14 cellular contexts compared by ENCODE assay signal in the genomic region with DNA sequence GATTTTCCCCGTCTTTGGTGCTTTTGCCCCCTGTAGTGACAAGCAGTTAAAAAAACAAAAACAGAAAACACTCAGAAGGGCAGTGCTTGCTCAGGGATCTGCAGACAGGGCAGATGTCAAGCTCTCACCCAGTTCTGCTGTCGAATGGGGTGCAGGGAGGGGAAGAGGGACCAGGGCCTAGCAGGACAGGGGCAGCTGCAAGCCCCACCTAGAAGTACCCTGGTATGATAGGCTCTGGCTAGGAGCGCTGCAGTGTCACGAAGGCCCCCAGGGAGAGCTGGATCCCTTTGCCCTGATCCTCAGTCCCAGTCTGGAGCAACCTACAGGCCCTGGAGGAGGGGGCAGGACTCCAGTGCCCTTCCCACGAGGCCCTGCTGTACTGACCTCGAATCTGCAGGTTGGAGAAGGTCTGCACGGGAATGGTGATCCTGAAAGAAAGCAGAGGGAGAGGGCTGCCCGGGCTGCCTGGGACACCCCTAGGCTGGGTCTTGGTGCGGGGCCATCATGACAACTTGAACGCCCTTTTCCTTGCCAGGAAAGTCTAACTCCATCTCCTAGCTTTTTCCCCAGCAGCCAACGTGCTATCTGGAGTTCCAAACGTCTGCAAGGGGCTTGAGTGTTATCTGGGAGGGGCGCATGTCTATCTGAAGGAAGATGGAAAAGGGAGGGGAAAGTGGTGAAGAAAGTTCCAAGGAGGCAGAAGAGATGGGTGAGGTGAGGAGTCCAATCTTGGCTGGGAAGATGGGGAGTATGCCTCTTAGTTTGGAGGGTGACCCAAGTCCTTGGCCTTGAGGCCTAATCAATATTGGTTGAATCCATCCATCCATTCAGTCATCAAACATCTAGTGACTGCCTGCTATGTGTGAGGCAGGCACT. TPM values are rescaled to one million over a fixed set of nuclear protein-coding genes. Genes with fewer than 3 reads are reported as not detected.
DNase-seq lines count a peak whose midpoint lies in the region; ATAC-seq and TF ChIP-seq lines count a peak whose summit lies in the region.
"Had no signal": no experiment of that assay in that cellular context is flagged by ENCODE, and none has a peak within 500 bp of the region (broad histone marks: within the 10 kb centered on the region; RNA-seq: fewer than 3 reads in every experiment).

No MANE protein-coding gene starts in this region.

- no peaks in the 10 kb centered on the region for H3K36me3 ChIP-seq in OCI-LY7 (ENCODE audit: insufficient read depth, low read length)
- H3K36me3 ChIP-seq: MG63, ovary, tibial artery had no signal

- no peak for DNase-seq in activated naive CD8-positive, alpha-beta T cell treated with anti-CD3 and anti-CD28 coated beads, Interleukin-2, amount 50 U/mL, for 24 hours
- no peak for DNase-seq in activated B cell treated with CpG ODN at 0.5 μM for 24 hours
- DNase-seq in islet precursor cell = peak; percentile 53
- DNase-seq in type B pancreatic cell (ENCODE audit: extremely low spot score, unreplicated experiment) = no peak
- no peak for DNase-seq in AG08395 (ENCODE audit: low spot score)
- no peak for DNase-seq in COLO668 (lab: John Stamatoyannopoulos, UW; ENCODE audit: unreplicated experiment)
- no peak for DNase-seq in OCI-LY7 (ENCODE audit: low spot score)
- DNase-seq: NCI-H2171, SW 1271 had no signal

- H3K9me3 ChIP-seq in OCI-LY7 (ENCODE audit: low read length) = no peaks in the 10 kb centered on the region
- H3K9me3 ChIP-seq: MG63, ovary, tibial artery had no signal

- TF ChIP-seq CTCF in activated B cell treated with CpG ODN at 0.5 μM for 24 hours (IDR thresholded peaks at IDR 0.05) = no peak
- TF ChIP-seq CTCF in type B pancreatic cell (conservative IDR thresholded peaks at IDR 0.05) = no peak
- TF ChIP-seq CTCF in OCI-LY7 (conservative IDR thresholded peaks at IDR 0.05; ENCODE audit: low read length) = no peak

- H3K27ac ChIP-seq in OCI-LY7 (ENCODE audit: low read depth, low read length, poor library complexity, severe bottlenecking) = no peak overlapping the region
- H3K27ac ChIP-seq: ovary, tibial artery had no signal

- POLR2A ChIA-PET in activated B cell treated with CpG ODN at 0.5 μM for 24 hours (lab: Charles Lee) = interaction anchor here (1.1 kb wide), 1 partner anchor 151 kb away, joined by 3 read pairs; the partner anchor contains the start of gene NMT1
- POLR2A ChIA-PET in OCI-LY7 (lab: Charles Lee) = interaction anchor here (0.6 kb wide), 1 partner anchor 10 kb away, joined by 3 read pairs; no protein-coding TSS in a partner anchor

- no peaks in the 10 kb centered on the region for H4K20me1 ChIP-seq in OCI-LY7 (ENCODE audit: insufficient read depth, low read length)

- peak overlapping the region; percentile 25 for H3K4me3 Mint-ChIP-seq in activated naive CD8-positive, alpha-beta T cell
- no peak overlapping the region for H3K4me3 Mint-ChIP-seq in activated naive CD8-positive, alpha-beta T cell treated with anti-CD3 and anti-CD28 coated beads, Interleukin-2, amount 50 U/mL, for 24 hours
- peak overlapping the region; percentile 69 for H3K4me3 Mint-ChIP-seq in activated B cell treated with CpG ODN at 0.5 μM for 24 hours
- peak overlapping the region; percentile 44 for H3K4me3 Mint-ChIP-seq in type B pancreatic cell
- H3K4me3 Mint-ChIP-seq: activated CD4-positive, alpha-beta T cell treated with anti-CD3 and anti-CD28 coated beads, Interleukin-2, amount 10 ng/mL, durations not matched to agents 7 days and 5 days had no signal

- no peaks in the 10 kb centered on the region for H3K9me2 ChIP-seq in OCI-LY7 (ENCODE audit: insufficient read depth, low read length)

- no peak overlapping the region for H2AFZ ChIP-seq in OCI-LY7 (ENCODE audit: low read length)

- intact Hi-C loops in activated B cell treated with CpG ODN at 0.5 μM for 24 hours (cut with micrococcal nuclease) (no loop called here), OCI-LY7 (cut with micrococcal nuclease; ENCODE audit: unreplicated experiment) (no loop called here)

- CTCF ChIA-PET in activated B cell treated with CpG ODN at 0.5 μM for 24 hours (lab: Charles Lee) = interaction anchor here (0.9 to 1.6 kb wide), 3 partner anchors 10 to 188 kb away, joined by 3 to 8 read pairs (median 3); no protein-coding TSS in a partner anchor
- CTCF ChIA-PET in OCI-LY7 (lab: Charles Lee; ENCODE audit: unreplicated experiment) = interaction anchor here (0.6 kb wide), 2 partner anchors 110 to 236 kb away, joined by 3 to 5 read pairs; no protein-coding TSS in a partner anchor

- no peaks in the 10 kb centered on the region for H3K9me3 Mint-ChIP-seq in activated naive CD8-positive, alpha-beta T cell (ENCODE audit: low read depth)
- no peaks in the 10 kb centered on the region for H3K9me3 Mint-ChIP-seq in activated naive CD8-positive, alpha-beta T cell treated with anti-CD3 and anti-CD28 coated beads, Interleukin-2, amount 50 U/mL, for 24 hours
- H3K9me3 Mint-ChIP-seq in activated B cell treated with CpG ODN at 0.5 μM for 24 hours (no peaks in the 10 kb centered on the region), type B pancreatic cell (no peaks in the 10 kb centered on the region)
- H3K9me3 Mint-ChIP-seq: activated CD4-positive, alpha-beta T cell treated with anti-CD3 and anti-CD28 coated beads, Interleukin-2, amount 10 ng/mL, durations not matched to agents 7 days and 5 days had no signal

- no peaks in the 10 kb centered on the region for H3K36me3 Mint-ChIP-seq in activated naive CD8-positive, alpha-beta T cell
- H3K36me3 Mint-ChIP-seq in activated naive CD8-positive, alpha-beta T cell treated with anti-CD3 and anti-CD28 coated beads, Interleukin-2, amount 50 U/mL, for 24 hours (ENCODE audit: low read depth) = no peaks in the 10 kb centered on the region
- H3K36me3 Mint-ChIP-seq in activated B cell treated with CpG ODN at 0.5 μM for 24 hours (ENCODE audit: low read depth) (no peaks in the 10 kb centered on the region), type B pancreatic cell (no peaks in the 10 kb centered on the region)

- no TSS peak for BruUV-seq in OCI-LY7 (replicated peaks; lab: Mats Ljungman, UMichigan)

- no peak overlapping the region for H3K27ac Mint-ChIP-seq in activated naive CD8-positive, alpha-beta T cell
- no peak overlapping the region for H3K27ac Mint-ChIP-seq in activated naive CD8-positive, alpha-beta T cell treated with anti-CD3 and anti-CD28 coated beads, Interleukin-2, amount 50 U/mL, for 24 hours
- H3K27ac Mint-ChIP-seq in activated B cell treated with CpG ODN at 0.5 μM for 24 hours (no peak overlapping the region), type B pancreatic cell (no peak overlapping the region)
- H3K27ac Mint-ChIP-seq: activated CD4-positive, alpha-beta T cell treated with anti-CD3 and anti-CD28 coated beads, Interleukin-2, amount 10 ng/mL, durations not matched to agents 7 days and 5 days had no signal

- H3K4me1 ChIP-seq in OCI-LY7 (ENCODE audit: insufficient read depth, low read length, poor library complexity, severe bottlenecking) = peaks cover 7% of the 10 kb centered on the region

- no peak overlapping the region for H3K4me3 ChIP-seq in OCI-LY7 (ENCODE audit: low read depth, low read length, poor library complexity, severe bottlenecking)
- H3K4me3 ChIP-seq: MG63, ovary had no signal

- H3K79me2 ChIP-seq in OCI-LY7 (ENCODE audit: insufficient read depth, low read depth, low read length) = no peaks in the 10 kb centered on the region

- no peak overlapping the region for H3K4me2 ChIP-seq in OCI-LY7 (ENCODE audit: low read length)

- peaks cover 10% of the 10 kb centered on the region for H3K27me3 Mint-ChIP-seq in activated naive CD8-positive, alpha-beta T cell
- peaks cover 18% of the 10 kb centered on the region for H3K27me3 Mint-ChIP-seq in activated naive CD8-positive, alpha-beta T cell treated with anti-CD3 and anti-CD28 coated beads, Interleukin-2, amount 50 U/mL, for 24 hours
- H3K27me3 Mint-ChIP-seq in activated B cell treated with CpG ODN at 0.5 μM for 24 hours (peaks cover 30% of the 10 kb centered on the region), type B pancreatic cell (peaks cover 55% of the 10 kb centered on the region)

- ATAC-seq in activated naive CD8-positive, alpha-beta T cell treated with anti-CD3 and anti-CD28 coated beads, Interleukin-2, amount 50 U/mL, for 24 hours = no peak
- ATAC-seq in activated B cell treated with CpG ODN at 0.5 μM for 24 hours (ENCODE audit: low read depth) = no peak

- H3K4me1 Mint-ChIP-seq in activated naive CD8-positive, alpha-beta T cell (ENCODE audit: low read depth) = peaks cover 6% of the 10 kb centered on the region
- H3K4me1 Mint-ChIP-seq in activated naive CD8-positive, alpha-beta T cell treated with anti-CD3 and anti-CD28 coated beads, Interleukin-2, amount 50 U/mL, for 24 hours = no peaks in the 10 kb centered on the region
- H3K4me1 Mint-ChIP-seq in activated B cell treated with CpG ODN at 0.5 μM for 24 hours (peaks cover 13% of the 10 kb centered on the region), type B pancreatic cell (ENCODE audit: unreplicated experiment) (peaks cover 6% of the 10 kb centered on the region)

RNA-seq across cellular contexts. Expression of gene GFAP, which starts 4.8 kb away (rescaled TPM):
- total RNA-seq in activated B cell treated with CpG ODN at 0.5 μM for 24 hours (not detected in 2 replicates), type B pancreatic cell (ENCODE audit: low replicate concordance) (0.10 and 0.26 TPM in 2 replicates), OCI-LY7 (2022) (not detected in 2 replicates)
- total RNA-seq in OCI-LY7 (2014; rRNA removed; shearing (Covaris generic)) = 0.51 TPM in 1 of 2 replicates, not detected in the other
- total RNA-seq: activated CD4-positive, alpha-beta T cell treated with anti-CD3 and anti-CD28 coated beads, Interleukin-2, amount 10 ng/mL, durations not matched to agents 7 days and 5 days had no signal

RNA-seq across cellular contexts. Expression of gene EFTUD2, which starts 11.2 kb away (rescaled TPM):
- total RNA-seq in activated B cell treated with CpG ODN at 0.5 μM for 24 hours (168 and 192 TPM in 2 replicates), type B pancreatic cell (ENCODE audit: low replicate concordance) (111 and 122 TPM in 2 replicates), OCI-LY7 (2022) (133 and 148 TPM in 2 replicates)
- total RNA-seq in OCI-LY7 (2014; rRNA removed; shearing (Covaris generic)) = 73.5 and 91.4 TPM in 2 replicates

RNA-seq across cellular contexts. Expression of gene KIF18B, which starts 37.1 kb away (rescaled TPM):
- total RNA-seq in activated B cell treated with CpG ODN at 0.5 μM for 24 hours (0.49 and 1.7 TPM in 2 replicates), type B pancreatic cell (ENCODE audit: low replicate concordance) (14.8 and 49.3 TPM in 2 replicates), OCI-LY7 (2022) (126 and 146 TPM in 2 replicates)
- 33.4 and 42.2 TPM in 2 replicates for total RNA-seq in OCI-LY7 (2014; rRNA removed; shearing (Covaris generic))

RNA-seq across cellular contexts. Expression of gene C1QL1, which starts 57.6 kb away (rescaled TPM):
- total RNA-seq in activated B cell treated with CpG ODN at 0.5 μM for 24 hours = not detected in 2 replicates
- total RNA-seq in type B pancreatic cell (ENCODE audit: low replicate concordance) = 15.6 and 76.5 TPM in 2 replicates
- total RNA-seq in OCI-LY7 (2014; rRNA removed; shearing (Covaris generic)) = not detected in 2 replicates
- total RNA-seq in OCI-LY7 (2022) = not detected in 2 replicates
